9 cellular contexts compared by ENCODE assay signal in the genomic region with DNA sequence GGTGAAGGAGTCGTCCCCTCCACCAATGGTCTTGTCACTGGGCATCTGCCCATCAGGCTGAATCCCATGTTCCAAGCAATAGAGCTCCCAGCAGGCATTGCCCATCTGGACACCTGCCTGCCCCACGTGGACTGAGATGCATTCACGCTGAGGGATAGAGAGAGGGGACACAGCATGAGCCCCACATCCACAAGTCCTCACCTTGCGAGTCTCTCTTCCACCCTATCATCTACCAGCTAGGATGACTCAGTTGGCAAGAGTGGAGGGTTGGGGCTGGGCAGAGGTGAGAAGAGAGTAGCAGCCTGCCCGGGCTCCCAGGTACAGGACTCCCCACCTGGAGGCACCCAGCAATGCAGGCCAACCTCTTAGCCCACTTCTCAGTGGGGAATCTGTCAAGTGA. TPM values are rescaled to one million over a fixed set of nuclear protein-coding genes. Genes with fewer than 3 reads are reported as not detected.
DNase-seq lines count a peak whose midpoint lies in the region; ATAC-seq and TF ChIP-seq lines count a peak whose summit lies in the region.
"Had no signal": no experiment of that assay in that cellular context is flagged by ENCODE, and none has a peak within 500 bp of the region (broad histone marks: within the 10 kb centered on the region; RNA-seq: fewer than 3 reads in every experiment).

No MANE protein-coding gene starts in this region.

- TF ChIP-seq CTCF in thyroid gland (IDR thresholded peaks at IDR 0.05): no peak

- H3K36me3 Mint-ChIP-seq in immature natural killer cell: peaks cover 0 to 24% (median 12%) of the 10 kb centered on the region in 3 donors

- H3K4me1 ChIP-seq in thyroid gland: peaks cover 31 to 59% of the 10 kb centered on the region in 2 donors

- WGBS in thyroid gland, 2 donors: 66 to 71% methylated on average over 5 of the region's 5 CpGs

- no peaks in the 10 kb centered on the region for H3K9me3 ChIP-seq in thyroid gland

- peaks cover 0 to 4% of the 10 kb centered on the region in 2 donors for H3K36me3 ChIP-seq in thyroid gland

- peak overlapping the region; percentile 87 to 98 (median 96) for H3K27ac Mint-ChIP-seq in immature natural killer cell

- peaks cover 63 to 66% of the 10 kb centered on the region in 2 donors for H3K4me1 Mint-ChIP-seq in immature natural killer cell

- DNase-seq in activated gamma-delta T cell treated with Interleukin-2 at 50 U/mL for 16 hours (peak; percentile 31), activated gamma-delta T cell (lab: John Stamatoyannopoulos, UW) (no peak), immature natural killer cell (no peak), thyroid gland (no peak), HCEC 1CT (no peak), CD1c-positive myeloid dendritic cell (ENCODE audit: extremely low spot score) (no peak)
- DNase-seq in activated T-cell treated with anti-CD3 and anti-CD28 coated beads, Interleukin-2, amount 50 U/mL, for 1 hour: peak; percentile 49
- DNase-seq: NCI-H1694 had no signal

- intact Hi-C loops in thyroid gland (cut with DNase I): no loop called here

- ATAC-seq in HG03159 (IDR thresholded peaks at IDR 0.05; ENCODE audit: unreplicated experiment): no peak

- no peak overlapping the region for H3K4me3 ChIP-seq in thyroid gland (replicated peaks in 1 of 3)

- no peak for TF ChIP-seq POLR2A in thyroid gland (IDR thresholded peaks at IDR 0.05)

- H3K27me3 Mint-ChIP-seq in immature natural killer cell (ENCODE audit: low read depth in 3 of 3): peaks cover 11 to 35% (median 20%) of the 10 kb centered on the region in 3 donors

- no peaks in the 10 kb centered on the region for H3K9me3 Mint-ChIP-seq in immature natural killer cell

- peak overlapping the region in 2 of 3 donors; percentile 16 to 49 for H3K27ac ChIP-seq in thyroid gland

- no peaks in the 10 kb centered on the region for H3K27me3 ChIP-seq in thyroid gland

- H3K4me3 Mint-ChIP-seq in immature natural killer cell: peak overlapping the region; percentile 86 to 95 (median 89)

RNA-seq across cellular contexts. Expression of a gene that starts 1.0 kb away (rescaled TPM):
- not detected for polyA plus RNA-seq in immature natural killer cell
- total RNA-seq in thyroid gland: not detected

RNA-seq across cellular contexts. Expression of a gene that starts 1.6 kb away (rescaled TPM):
- 100 to 1,000 TPM in 2 of 3 donors, 10 to 100 TPM in 1; 88.6 to 137 (median 124) TPM for polyA plus RNA-seq in immature natural killer cell
- total RNA-seq in thyroid gland: 10 to 100 TPM; 21.0 to 72.4 (median 34.8) TPM

RNA-seq across cellular contexts. Expression of a gene that starts 6.8 kb away (rescaled TPM):
- polyA plus RNA-seq in immature natural killer cell: 10 to 100 TPM; 26.8 to 35.3 (median 27.6) TPM
- total RNA-seq in thyroid gland: 10 to 100 TPM; 19.5 to 33.0 (median 24.9) TPM

RNA-seq across cellular contexts. Expression of a gene that starts 6.8 kb away (rescaled TPM):
- 1 to 10 TPM in 1 of 3 donors, under 1 TPM in 1, not detected in 1; 0.44 to 1.0 TPM for polyA plus RNA-seq in immature natural killer cell
- 10 to 100 TPM; 12.9 to 24.6 (median 14.9) TPM for total RNA-seq in thyroid gland

RNA-seq across cellular contexts. Expression of a gene that starts 22.5 kb away (rescaled TPM):
- polyA plus RNA-seq in immature natural killer cell: 10 to 100 TPM; 11.5 to 28.6 (median 22.4) TPM
- total RNA-seq in thyroid gland: 10 to 100 TPM; 38.1 to 66.4 (median 45.5) TPM

Comparison
In these comparisons a context has a peak if more than half of its experiments do, and no peak if none do; other contexts are left out.
1. DNase-seq: peak in activated gamma-delta T cell treated with Interleukin-2 at 50 U/mL for 16 hours (single experiment) and activated T-cell treated with anti-CD3 and anti-CD28 coated beads, Interleukin-2, amount 50 U/mL, for 1 hour (single experiment); none in activated gamma-delta T cell (single experiment), immature natural killer cell (0 of 3), thyroid gland (0 of 2), HCEC 1CT (single experiment) and CD1c-positive myeloid dendritic cell (single experiment).